In the genomic region with DNA sequence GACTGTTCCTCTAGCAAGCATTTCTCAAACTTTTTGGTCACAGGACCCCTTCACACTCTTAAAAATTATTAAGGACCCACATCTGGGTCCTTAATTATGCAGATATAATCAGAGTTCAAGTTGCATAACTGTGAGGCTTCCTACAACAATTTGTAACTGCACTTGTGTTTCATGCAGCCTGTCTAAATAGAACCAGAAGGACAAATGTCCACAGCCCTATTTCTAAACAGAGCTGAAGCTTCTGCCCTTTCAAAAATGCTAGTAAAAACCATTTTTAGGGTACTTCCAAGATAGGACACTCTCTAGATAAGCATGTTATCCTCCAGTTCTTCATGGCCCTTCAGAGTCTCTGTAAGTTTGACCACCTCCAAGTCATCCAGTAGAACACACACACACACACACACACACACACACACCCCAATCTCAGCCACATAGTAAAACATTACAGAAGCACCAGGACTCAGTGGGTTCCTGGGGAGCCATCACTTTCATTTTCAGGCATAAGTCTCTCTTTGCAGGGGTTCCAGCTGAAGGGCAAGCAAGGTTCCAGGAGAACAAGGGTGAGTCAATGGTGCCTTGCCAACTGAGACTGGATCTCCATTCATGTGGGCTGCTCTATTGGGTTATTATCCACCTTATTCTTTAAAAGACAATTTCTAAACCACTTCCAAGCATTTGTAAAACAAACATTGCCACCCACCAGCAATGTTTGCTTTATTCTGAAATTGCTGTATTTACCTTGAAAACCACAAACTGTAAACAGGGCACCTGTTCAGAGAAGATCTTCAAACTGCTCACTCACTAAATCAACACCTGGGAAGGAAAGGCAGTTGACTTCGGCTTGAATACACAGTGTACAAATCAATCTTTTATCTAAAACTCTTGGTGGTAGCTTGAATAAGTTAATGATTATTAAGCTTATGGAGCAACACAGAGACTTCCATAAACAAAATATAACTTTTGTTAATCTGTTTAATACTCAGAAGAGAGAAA, we compare ENCODE assay signal across 9 cellular contexts.
DNase-seq lines count a peak whose midpoint lies in the region; ATAC-seq and TF ChIP-seq lines count a peak whose summit lies in the region.
"Had no signal": no experiment of that assay in that cellular context is flagged by ENCODE, and none has a peak within 500 bp of the region (broad histone marks: within the 10 kb centered on the region; RNA-seq: fewer than 3 reads in every experiment).

No MANE protein-coding gene starts in this region.

- H3K4me3 ChIP-seq in CD4-positive, CD25-positive, alpha-beta regulatory T cell (ENCODE audit: low read depth, low read length), result no peak overlapping the region
- H3K4me3 ChIP-seq in ovary, result no peak overlapping the region
- H3K4me3 ChIP-seq: cardiac muscle cell had no signal

- TF ChIP-seq EP300 in ovary (IDR thresholded peaks at IDR 0.05), result no peak

- H3K27ac Mint-ChIP-seq in CD4-positive, CD25-positive, alpha-beta regulatory T cell, result peak overlapping the region in 2 of 3 donors; percentile 14 to 56
- peak overlapping the region; percentile 23 for H3K27ac Mint-ChIP-seq in activated CD8-positive, alpha-beta T cell treated with anti-CD3 and anti-CD28 coated beads for 36 hours

- H3K4me3 Mint-ChIP-seq in CD4-positive, CD25-positive, alpha-beta regulatory T cell, result no peak overlapping the region
- H3K4me3 Mint-ChIP-seq in activated CD8-positive, alpha-beta T cell treated with anti-CD3 and anti-CD28 coated beads for 36 hours, result no peak overlapping the region

- POLR2A ChIA-PET in activated CD8-positive, alpha-beta T cell treated with anti-CD3 and anti-CD28 coated beads for 36 hours (lab: Charles Lee), result interaction anchor here (1.0 to 1.3 kb wide), 3 partner anchors 13 to 667 kb away, joined by 3 to 4 read pairs (median 3); no protein-coding TSS in a partner anchor

- TF ChIP-seq POLR2A in ovary (IDR thresholded peaks at IDR 0.05), result no peak

- peaks cover 32% of the 10 kb centered on the region for H3K36me3 Mint-ChIP-seq in CD4-positive, CD25-positive, alpha-beta regulatory T cell
- H3K36me3 Mint-ChIP-seq in activated CD8-positive, alpha-beta T cell treated with anti-CD3 and anti-CD28 coated beads for 36 hours (ENCODE audit: low read depth), result peaks cover 36% of the 10 kb centered on the region

- TF ChIP-seq CTCF in activated CD8-positive, alpha-beta T cell treated with anti-CD3 and anti-CD28 coated beads for 36 hours (IDR thresholded peaks at IDR 0.05), result no peak
- TF ChIP-seq CTCF in ovary (IDR thresholded peaks at IDR 0.05), result no peak

- peak in 1 of 3 donors; percentile 19 for DNase-seq in CD4-positive, CD25-positive, alpha-beta regulatory T cell
- peak; percentile 49 for DNase-seq in activated CD8-positive, alpha-beta T cell treated with anti-CD3 and anti-CD28 coated beads for 36 hours
- no peak for DNase-seq in stimulated activated CD4-positive, alpha-beta T cell treated with anti-CD3 and anti-CD28 coated beads, Interleukin-4, amount 100 ng/mL, for 1 hour
- DNase-seq in foreskin melanocyte (no peak), ovary (no peak), T-helper 9 cell (no peak)

- CTCF ChIA-PET in activated CD8-positive, alpha-beta T cell treated with anti-CD3 and anti-CD28 coated beads for 36 hours (lab: Charles Lee), result interaction anchor here (1.2 to 1.5 kb wide), 2 partner anchors 21 to 53 kb away, joined by 3 read pairs; no protein-coding TSS in a partner anchor

- H3K9me3 ChIP-seq in CD4-positive, CD25-positive, alpha-beta regulatory T cell (ENCODE audit: control insufficient read depth in 2 of 2, low read length in 2 of 2), result no peaks in the 10 kb centered on the region
- H3K9me3 ChIP-seq in ovary, result no peaks in the 10 kb centered on the region

- H3K4me1 Mint-ChIP-seq in CD4-positive, CD25-positive, alpha-beta regulatory T cell, result peaks cover 12 to 38% (median 25%) of the 10 kb centered on the region in 4 donors
- H3K4me1 Mint-ChIP-seq in activated CD8-positive, alpha-beta T cell treated with anti-CD3 and anti-CD28 coated beads for 36 hours (ENCODE audit: low read depth), result peaks cover 29% of the 10 kb centered on the region

- peaks cover 0 to 12% (median 0%) of the 10 kb centered on the region in 7 donors for H3K9me3 Mint-ChIP-seq in CD4-positive, CD25-positive, alpha-beta regulatory T cell
- H3K9me3 Mint-ChIP-seq in activated CD8-positive, alpha-beta T cell treated with anti-CD3 and anti-CD28 coated beads for 36 hours, result peaks cover 3% of the 10 kb centered on the region

- H3K27me3 ChIP-seq in CD4-positive, CD25-positive, alpha-beta regulatory T cell (ENCODE audit: control insufficient read depth, insufficient read depth, low read length), result no peaks in the 10 kb centered on the region
- H3K27me3 ChIP-seq in ovary, result no peaks in the 10 kb centered on the region
- H3K27me3 ChIP-seq: cardiac muscle cell had no signal

- H3K27ac ChIP-seq in CD4-positive, CD25-positive, alpha-beta regulatory T cell (ENCODE audit: insufficient read depth, low read length, poor library complexity, severe bottlenecking), result no peak overlapping the region
- no peak overlapping the region for H3K27ac ChIP-seq in ovary
- H3K27ac ChIP-seq: cardiac muscle cell had no signal

- peaks cover 3% of the 10 kb centered on the region for H3K4me1 ChIP-seq in CD4-positive, CD25-positive, alpha-beta regulatory T cell (ENCODE audit: control insufficient read depth, insufficient read depth, low read length, poor library complexity, severe bottlenecking)
- no peaks in the 10 kb centered on the region for H3K4me1 ChIP-seq in ovary (ENCODE audit: insufficient read depth)

- intact Hi-C loops in activated CD8-positive, alpha-beta T cell treated with anti-CD3 and anti-CD28 coated beads for 36 hours (cut with micrococcal nuclease), result no loop called here
- intact Hi-C loops in ovary (cut with DNase I), result no loop called here

- 91 to 97% (median 94%) methylated on average over 1 of the region's 1 CpG for WGBS in ovary, 3 donors

- no peaks in the 10 kb centered on the region for H3K36me3 ChIP-seq in CD4-positive, CD25-positive, alpha-beta regulatory T cell (ENCODE audit: control insufficient read depth, insufficient read depth, low read length)
- no peaks in the 10 kb centered on the region for H3K36me3 ChIP-seq in ovary
- H3K36me3 ChIP-seq: cardiac muscle cell had no signal

- no peaks in the 10 kb centered on the region for H3K27me3 Mint-ChIP-seq in CD4-positive, CD25-positive, alpha-beta regulatory T cell
- no peaks in the 10 kb centered on the region for H3K27me3 Mint-ChIP-seq in activated CD8-positive, alpha-beta T cell treated with anti-CD3 and anti-CD28 coated beads for 36 hours

- ATAC-seq in CD4-positive, CD25-positive, alpha-beta regulatory T cell (ENCODE audit: low read depth in 2 of 2), result no peak
- ATAC-seq in GM19397 (IDR thresholded peaks at IDR 0.05; ENCODE audit: unreplicated experiment) (peak; percentile 59), HG03159 (IDR thresholded peaks at IDR 0.05; ENCODE audit: unreplicated experiment) (peak; percentile 76)
- ATAC-seq in activated CD8-positive, alpha-beta T cell treated with anti-CD3 and anti-CD28 coated beads for 36 hours, result peak; percentile 91

Comparison
In these comparisons a context has a peak if more than half of its experiments do, and no peak if none do; other contexts are left out.
1. ATAC-seq: peak in GM19397 (single experiment), HG03159 (single experiment) and activated CD8-positive, alpha-beta T cell treated with anti-CD3 and anti-CD28 coated beads for 36 hours (single experiment); none in CD4-positive, CD25-positive, alpha-beta regulatory T cell (0 of 2).